1 cellular context compared by ENCODE assay signal in the genomic region with DNA sequence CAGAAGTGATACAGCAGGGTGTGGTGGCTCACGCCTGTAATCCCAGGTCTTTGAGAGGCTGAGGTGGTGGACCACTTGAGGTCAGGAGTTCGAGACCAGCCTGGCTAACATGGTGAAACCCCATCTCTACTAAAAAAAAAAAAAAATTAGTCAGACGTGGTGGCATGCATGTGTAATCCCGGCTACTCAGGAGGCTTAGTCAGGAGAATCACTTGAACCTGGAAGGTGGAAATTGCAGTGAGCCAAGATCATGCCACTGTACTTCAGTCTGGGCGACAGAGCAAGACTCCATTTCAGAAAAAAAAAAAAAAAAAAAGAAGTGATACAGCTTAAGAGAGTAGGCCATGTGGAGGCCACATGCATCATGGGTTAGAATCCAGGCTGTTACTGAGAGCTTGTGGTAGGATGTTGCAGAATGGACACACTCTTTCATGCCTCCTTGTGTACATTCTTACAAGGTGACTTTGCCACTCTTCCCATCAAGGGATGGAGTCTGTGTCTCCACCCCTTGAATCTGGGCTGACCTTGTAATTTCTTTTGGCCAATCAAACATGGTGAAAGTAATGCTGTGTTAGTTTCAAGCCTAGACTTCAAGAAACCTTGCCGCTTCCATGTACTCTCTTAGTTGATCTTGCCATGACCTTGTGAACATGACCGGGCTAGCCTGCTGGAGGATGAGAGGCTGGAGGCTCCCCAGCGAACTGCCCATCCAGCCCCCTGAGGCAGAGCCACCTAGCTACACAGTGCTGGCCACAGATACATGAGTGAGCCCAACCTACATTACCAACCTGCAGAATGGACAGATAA.
A peak's percentile ranks its signal among the peaks of the same experiment; 100 is the strongest.
TF ChIP-seq lines count a peak whose summit lies in the region.

No MANE protein-coding gene starts in this region.

TF ChIP-seq in K562, 482 proteins besides CTCF, POLR2A, EP300 and RAD21:
- TF ChIP-seq CBX1 (IDR thresholded peaks at IDR 0.05; ENCODE audit: low read depth) (0 out of 2 replicates have a peak, but pooled peaks have one; percentile 6), HNRNPH1 (optimal IDR thresholded peaks at IDR 0.05; ENCODE audit: low read depth, low read length) (no peak), ESRRA (IDR thresholded peaks at IDR 0.05; ENCODE audit: borderline replicate concordance, low read depth) (peak; percentile 83), FOXM1 (IDR thresholded peaks at IDR 0.05; ENCODE audit: low read depth) (no peak), FOXM1 (CRISPR knock-in tag; IDR thresholded peaks at IDR 0.05; ENCODE audit: low read depth) (no peak)
- TF ChIP-seq, protein P1, sequence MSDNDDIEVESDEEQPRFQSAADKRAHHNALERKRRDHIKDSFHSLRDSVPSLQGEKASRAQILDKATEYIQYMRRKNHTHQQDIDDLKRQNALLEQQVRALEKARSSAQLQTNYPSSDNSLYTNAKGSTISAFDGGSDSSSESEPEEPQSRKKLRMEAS (CRISPR knock-in tag; IDR thresholded peaks at IDR 0.05) = peak; percentile 26; the same call in 1 of the 2 replicates
- TF ChIP-seq, protein P2, sequence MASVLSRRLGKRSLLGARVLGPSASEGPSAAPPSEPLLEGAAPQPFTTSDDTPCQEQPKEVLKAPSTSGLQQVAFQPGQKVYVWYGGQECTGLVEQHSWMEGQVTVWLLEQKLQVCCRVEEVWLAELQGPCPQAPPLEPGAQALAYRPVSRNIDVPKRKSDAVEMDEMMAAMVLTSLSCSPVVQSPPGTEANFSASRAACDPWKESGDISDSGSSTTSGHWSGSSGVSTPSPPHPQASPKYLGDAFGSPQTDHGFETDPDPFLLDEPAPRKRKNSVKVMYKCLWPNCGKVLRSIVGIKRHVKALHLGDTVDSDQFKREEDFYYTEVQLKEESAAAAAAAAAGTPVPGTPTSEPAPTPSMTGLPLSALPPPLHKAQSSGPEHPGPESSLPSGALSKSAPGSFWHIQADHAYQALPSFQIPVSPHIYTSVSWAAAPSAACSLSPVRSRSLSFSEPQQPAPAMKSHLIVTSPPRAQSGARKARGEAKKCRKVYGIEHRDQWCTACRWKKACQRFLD (CRISPR knock-in tag; IDR thresholded peaks at IDR 0.05) = no peak
